In the genomic region with DNA sequence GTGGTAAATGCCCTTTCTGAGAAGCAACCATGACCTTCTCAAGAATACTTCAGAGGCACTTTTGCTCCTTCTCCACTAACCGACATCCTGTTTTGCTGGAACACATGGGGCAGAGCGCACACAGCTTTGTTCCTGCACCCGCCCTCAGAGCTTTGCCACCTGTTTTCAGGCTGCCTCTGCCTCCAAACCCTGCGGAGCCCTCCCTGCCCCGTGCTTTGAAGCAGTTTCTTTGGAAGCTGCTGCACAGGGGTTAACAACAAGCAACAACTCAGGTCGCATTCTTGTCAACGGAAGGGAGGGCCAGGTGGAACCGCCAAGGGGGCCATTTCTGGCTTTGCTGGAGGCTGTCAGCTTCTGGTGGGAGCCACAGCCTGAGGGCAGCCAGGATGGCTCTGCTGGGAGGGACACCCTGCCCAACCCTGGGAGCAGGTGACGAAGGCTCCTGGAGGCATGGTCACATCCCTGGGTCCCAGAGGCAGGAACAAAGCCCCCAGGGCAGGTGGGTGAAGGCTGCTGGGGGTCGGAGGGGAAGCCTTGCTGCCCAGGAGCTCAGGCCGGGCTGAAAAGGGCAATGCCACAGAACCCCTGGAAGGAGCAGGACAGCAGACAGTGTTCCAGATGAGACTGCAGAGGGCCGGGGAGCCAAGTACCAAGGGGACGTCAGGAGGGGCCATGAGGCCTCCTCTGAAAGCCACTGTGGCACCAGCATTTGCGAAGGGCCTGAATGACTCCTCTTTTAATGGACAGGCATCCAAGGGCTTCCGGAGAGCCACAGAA, we compare ENCODE assay signal across 8 cellular contexts.
DNase-seq lines count a peak whose midpoint lies in the region; ATAC-seq lines count a peak whose summit lies in the region.

No MANE protein-coding gene starts in this region.

- in situ Hi-C loops in ACHN (cut with HindIII; ENCODE audit: low pct_ligation_motif_present, low pct_unique_long_range_greater_than_20kb, low sequenced_read_pairs), result no loop called here

- ATAC-seq in stimulated activated memory B cell treated with anti-CD40 and anti-IgM and Interleukin-4, amounts not matched to agents 10 μg/mL and 1 μg/mL and 100 μg/mL, for 72 hours, result peak; percentile 77
- ATAC-seq in GM18861 (IDR thresholded peaks at IDR 0.05; ENCODE audit: unreplicated experiment), result no peak
- no peak for ATAC-seq in GM19023 (IDR thresholded peaks at IDR 0.05; ENCODE audit: unreplicated experiment)

- no peaks in the 10 kb centered on the region for H3K27me3 ChIP-seq in layer of hippocampus (ENCODE audit: control insufficient read depth, insufficient read depth, low read length)

- H3K9me3 Mint-ChIP-seq in stimulated activated memory B cell treated with anti-CD40 and anti-IgM and Interleukin-4, amounts not matched to agents 10 μg/mL and 1 μg/mL and 100 μg/mL, for 72 hours, result no peaks in the 10 kb centered on the region

- peaks cover 33% of the 10 kb centered on the region for H3K27me3 Mint-ChIP-seq in stimulated activated memory B cell treated with anti-CD40 and anti-IgM and Interleukin-4, amounts not matched to agents 10 μg/mL and 1 μg/mL and 100 μg/mL, for 72 hours

- peak; percentile 33 for DNase-seq in T follicular helper cell (ENCODE audit: low read depth)
- peak; percentile 67 for DNase-seq in activated T-cell treated with anti-CD3 and anti-CD28 coated beads, Interleukin-2, amount 50 U/mL, for 1 hour
- DNase-seq in ACHN, result no peak
- no peak for DNase-seq in GOT3 (lab: John Stamatoyannopoulos, UW)

- peaks cover 24% of the 10 kb centered on the region for H3K4me1 Mint-ChIP-seq in stimulated activated memory B cell treated with anti-CD40 and anti-IgM and Interleukin-4, amounts not matched to agents 10 μg/mL and 1 μg/mL and 100 μg/mL, for 72 hours

- peak overlapping the region; percentile 48 for H3K27ac Mint-ChIP-seq in stimulated activated memory B cell treated with anti-CD40 and anti-IgM and Interleukin-4, amounts not matched to agents 10 μg/mL and 1 μg/mL and 100 μg/mL, for 72 hours

- H3K27ac ChIP-seq in layer of hippocampus (ENCODE audit: low read depth, low read length), result peak overlapping the region; percentile 78

- H3K36me3 Mint-ChIP-seq in stimulated activated memory B cell treated with anti-CD40 and anti-IgM and Interleukin-4, amounts not matched to agents 10 μg/mL and 1 μg/mL and 100 μg/mL, for 72 hours, result no peaks in the 10 kb centered on the region

- H3K4me3 Mint-ChIP-seq in stimulated activated memory B cell treated with anti-CD40 and anti-IgM and Interleukin-4, amounts not matched to agents 10 μg/mL and 1 μg/mL and 100 μg/mL, for 72 hours, result peak overlapping the region; percentile 21

Comparison
In these comparisons a context has a peak if more than half of its experiments do, and no peak if none do; other contexts are left out.
1. DNase-seq: peak in T follicular helper cell (single experiment) and activated T-cell treated with anti-CD3 and anti-CD28 coated beads, Interleukin-2, amount 50 U/mL, for 1 hour (single experiment); none in ACHN (single experiment) and GOT3 (single experiment).